Comparison of ENCODE assay signal across 8 cellular contexts in genomic region chr12:49903700-49904423, GRCh38. TPM values are rescaled to one million over a fixed set of nuclear protein-coding genes. Genes with fewer than 3 reads are reported as not detected.
DNase-seq lines count a peak whose midpoint lies in the region; ATAC-seq and TF ChIP-seq lines count a peak whose summit lies in the region.

FAIM2 (minus strand) TSS chr12:49903900; CDS start chr12:49903792, 108 bp downstream.

- H3K4me1 ChIP-seq in HUES6 (ENCODE audit: control insufficient read depth, insufficient read depth, low read length): peaks cover 10% of the 10 kb centered on the region
- no peaks in the 10 kb centered on the region for H3K4me1 ChIP-seq in body of pancreas

- DNase-seq in T-helper 17 cell (peak; percentile 25 to 40 (median 26)), body of pancreas (peak in 2 of 4 donors; percentile 20 to 22), immature natural killer cell (peak; percentile 34 to 61 (median 42)), epidermal melanocyte (ENCODE audit: insufficient read length, low spot score) (no peak), glomerular visceral epithelial cell (ENCODE audit: extremely low spot score) (no peak)
- DNase-seq in stimulated activated CD4-positive, alpha-beta T cell treated with anti-CD3 and anti-CD28 coated beads, Interleukin-2, amount 100 ng/mL, for 4 hours (ENCODE audit: low read depth): peak; percentile 26

- WGBS in body of pancreas, 2 donors: 8 to 31% methylated on average over 14 to 55 of the region's 56 CpGs

- peak within 1 kb of the TSS; percentile 81 for H3K27ac Mint-ChIP-seq in T-helper 17 cell
- peak within 1 kb of the TSS in 3 of 6 donors; percentile 35 to 74 (median 41) for H3K27ac Mint-ChIP-seq in immature natural killer cell

- intact Hi-C loops in body of pancreas (cut with DNase I): no loop called here

- TF ChIP-seq POLR2A in body of pancreas (IDR thresholded peaks at IDR 0.05): no peak

- H3K9ac ChIP-seq in HUES6 (ENCODE audit: low read length): peak within 1 kb of the TSS; percentile 18

- H3K36me3 Mint-ChIP-seq in T-helper 17 cell (ENCODE audit: low read depth) (peaks cover 6% of the 10 kb centered on the region), immature natural killer cell (no peaks in the 10 kb centered on the region)

- no peaks in the 10 kb centered on the region for H3K36me3 ChIP-seq in HUES6 (ENCODE audit: control insufficient read depth, insufficient read depth, low read length)
- no peaks in the 10 kb centered on the region for H3K36me3 ChIP-seq in body of pancreas (replicated peaks in 1 of 2; ENCODE audit: insufficient read depth in 1 of 2, low read depth in 2 of 2)

- peak; percentile 86 for ATAC-seq in T-helper 17 cell
- ATAC-seq in body of pancreas: peak; percentile 36
- ATAC-seq in HG03039 (IDR thresholded peaks at IDR 0.05; ENCODE audit: unreplicated experiment): no peak

- H3K4me3 Mint-ChIP-seq in T-helper 17 cell (peak within 1 kb of the TSS; percentile 92), immature natural killer cell (peak within 1 kb of the TSS; percentile 77 to 87 (median 85))

- H3K4me1 Mint-ChIP-seq in T-helper 17 cell: peaks cover 18% of the 10 kb centered on the region
- peaks cover 10 to 11% of the 10 kb centered on the region in 2 donors for H3K4me1 Mint-ChIP-seq in immature natural killer cell

- peak within 1 kb of the TSS; percentile 52 for H3K4me3 ChIP-seq in HUES6 (ENCODE audit: low read depth, low read length)
- H3K4me3 ChIP-seq in body of pancreas: no peak within 1 kb of the TSS

- H3K27ac ChIP-seq in HUES6 (ENCODE audit: low read depth, low read length): no peak within 1 kb of the TSS
- no peak within 1 kb of the TSS for H3K27ac ChIP-seq in body of pancreas

- peaks cover 36% of the 10 kb centered on the region for H3K27me3 ChIP-seq in HUES6 (ENCODE audit: control insufficient read depth, insufficient read depth, low read length)
- H3K27me3 ChIP-seq in body of pancreas: no peaks in the 10 kb centered on the region

- H3K9me3 ChIP-seq in HUES6 (ENCODE audit: control insufficient read depth, insufficient read depth, low read depth, low read length) (no peaks in the 10 kb centered on the region), T-helper 17 cell (ENCODE audit: control insufficient read depth, low read length, poor library complexity, severe bottlenecking) (no peaks in the 10 kb centered on the region), body of pancreas (no peaks in the 10 kb centered on the region)

- H3K27me3 Mint-ChIP-seq in T-helper 17 cell (peaks cover 32% of the 10 kb centered on the region), immature natural killer cell (ENCODE audit: low read depth in 3 of 3) (peaks cover 2 to 5% (median 2%) of the 10 kb centered on the region in 3 donors)

- TF ChIP-seq CTCF in body of pancreas (IDR thresholded peaks at IDR 0.05): no peak

- H3K9me3 Mint-ChIP-seq in immature natural killer cell: no peaks in the 10 kb centered on the region

RNA-seq across cellular contexts. Expression of gene FAIM2, which starts in this region (rescaled TPM):
- under 1 TPM; 0.05 to 0.68 TPM for total RNA-seq in T-helper 17 cell
- total RNA-seq in body of pancreas: 1 to 10 TPM; 1.0 to 4.9 TPM
- 1 to 10 TPM in 1 of 3 donors, under 1 TPM in 1, not detected in 1; 0.77 to 1.8 TPM for polyA plus RNA-seq in immature natural killer cell

Comparison
In these comparisons a context has a peak if more than half of its experiments do, and no peak if none do; other contexts are left out.
1. Peak in DNase-seq and ATAC-seq in T-helper 17 cell; RNA of the gene not detected or under 1 TPM.
2. DNase-seq: peak in immature natural killer cell (3 of 3) and stimulated activated CD4-positive, alpha-beta T cell treated with anti-CD3 and anti-CD28 coated beads, Interleukin-2, amount 100 ng/mL, for 4 hours (single experiment); none in epidermal melanocyte (single experiment) and glomerular visceral epithelial cell (single experiment).